2 cellular contexts compared by ENCODE assay signal in the genomic region with DNA sequence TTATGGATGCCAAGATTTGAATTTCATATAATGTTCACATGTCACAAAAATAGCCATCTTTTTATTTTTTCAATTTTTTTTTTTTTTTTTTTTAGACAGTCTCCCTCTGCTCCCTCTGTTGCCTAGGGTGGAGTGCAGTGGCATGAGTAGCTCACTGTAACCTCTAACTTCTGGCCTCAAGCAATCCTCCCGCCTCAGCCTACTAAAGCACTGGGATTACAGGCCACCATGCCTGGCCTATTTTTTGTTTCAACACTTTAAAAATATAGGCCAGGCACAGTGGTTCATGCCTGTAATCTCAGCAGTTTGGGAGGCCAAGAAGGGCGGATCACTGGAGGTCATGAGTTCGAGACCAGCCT.
TF ChIP-seq lines count a peak whose summit lies in the region.

No MANE protein-coding gene starts in this region.

TF ChIP-seq in HepG2, 621 proteins besides CTCF, POLR2A, EP300 and RAD21:
- TF ChIP-seq JUND (CRISPR knock-in tag; IDR thresholded peaks at IDR 0.05) (no peak), GTF3A (CRISPR knock-in tag; conservative IDR thresholded peaks at IDR 0.05) (no peak), KAT2B (IDR thresholded peaks at IDR 0.05; ENCODE audit: borderline replicate concordance, low read depth, low read length) (no peak), ZNF251 (CRISPR knock-in tag; IDR thresholded peaks at IDR 0.05) (no peak), KAT7 (CRISPR knock-in tag; IDR thresholded peaks at IDR 0.05; ENCODE audit: borderline replicate concordance) (no peak), MAFG (CRISPR knock-in tag; IDR thresholded peaks at IDR 0.05) (no peak), HNF4G (IDR thresholded peaks at IDR 0.05; ENCODE audit: borderline replicate concordance, low read depth, low read length) (no peak), HNF4G (CRISPR knock-in tag; IDR thresholded peaks at IDR 0.05; ENCODE audit: borderline replicate concordance, low read depth) (no peak), ZNF281 (CRISPR knock-in tag; IDR thresholded peaks at IDR 0.05; ENCODE audit: borderline replicate concordance) (no peak), MBD4 (IDR thresholded peaks at IDR 0.05; ENCODE audit: borderline replicate concordance, low read length) (no peak), ZNF12 (CRISPR knock-in tag; IDR thresholded peaks at IDR 0.05) (no peak), ZNF256 (CRISPR knock-in tag; conservative IDR thresholded peaks at IDR 0.05) (no peak), SMAD3 (CRISPR knock-in tag; IDR thresholded peaks at IDR 0.05) (no peak), NFYC (CRISPR knock-in tag; IDR thresholded peaks at IDR 0.05) (no peak), ZNF44 (CRISPR knock-in tag; IDR thresholded peaks at IDR 0.05) (no peak), ZNF576 (CRISPR knock-in tag; IDR thresholded peaks at IDR 0.05) (no peak), ZNF703 (CRISPR knock-in tag; IDR thresholded peaks at IDR 0.05; ENCODE audit: borderline replicate concordance) (no peak), ZNF740 (CRISPR knock-in tag; IDR thresholded peaks at IDR 0.05) (no peak), NFKBIZ (CRISPR knock-in tag; IDR thresholded peaks at IDR 0.05) (no peak)
- TF ChIP-seq, protein P1, sequence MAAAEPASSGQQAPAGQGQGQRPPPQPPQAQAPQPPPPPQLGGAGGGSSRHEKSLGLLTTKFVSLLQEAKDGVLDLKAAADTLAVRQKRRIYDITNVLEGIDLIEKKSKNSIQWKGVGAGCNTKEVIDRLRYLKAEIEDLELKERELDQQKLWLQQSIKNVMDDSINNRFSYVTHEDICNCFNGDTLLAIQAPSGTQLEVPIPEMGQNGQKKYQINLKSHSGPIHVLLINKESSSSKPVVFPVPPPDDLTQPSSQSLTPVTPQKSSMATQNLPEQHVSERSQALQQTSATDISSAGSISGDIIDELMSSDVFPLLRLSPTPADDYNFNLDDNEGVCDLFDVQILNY (CRISPR knock-in tag; conservative IDR thresholded peaks at IDR 0.05): no peak

TF ChIP-seq in WTC11, 78 proteins besides CTCF, POLR2A, EP300 and RAD21:
- no peak for TF ChIP-seq NR3C1 (CRISPR knock-in tag; conservative IDR thresholded peaks at IDR 0.05; ENCODE audit: low read depth)
- TF ChIP-seq TEAD1 (CRISPR knock-in tag; IDR thresholded peaks at IDR 0.05): no peak
- no peak for TF ChIP-seq EMX1 (CRISPR knock-in tag; IDR thresholded peaks at IDR 0.05)
- no peak for TF ChIP-seq ZNF263 (CRISPR knock-in tag; IDR thresholded peaks at IDR 0.05; ENCODE audit: low read depth)
